17 cellular contexts compared by ENCODE assay signal in genomic region chr13:76229281-76229680, GRCh38.
"Had no signal": no experiment of that assay in that cellular context is flagged by ENCODE, and none has a peak within 500 bp of the region (broad histone marks: within the 10 kb centered on the region; RNA-seq: fewer than 3 reads in every experiment).

No MANE protein-coding gene starts in this region.

- H3K4me3 Mint-ChIP-seq: dendritic cell treated with granulocyte-macrophage colony-stimulating factor and Interleukin-4, amounts not matched to agents 40 ng/mL and 50 ng/mL, for 4 days; effector memory CD8-positive, alpha-beta T cell; naive thymus-derived CD8-positive, alpha-beta T cell had no signal

- H3K27ac ChIP-seq: epithelial cell of prostate, esophagus muscularis mucosa, gastroesophageal sphincter, left ventricle myocardium inferior, neutrophil, skin epidermis had no signal

- H3K4me1 ChIP-seq: gastroesophageal sphincter had no signal

- H3K36me3 ChIP-seq: esophagus muscularis mucosa, gastroesophageal sphincter, left ventricle myocardium inferior, neutrophil had no signal

- H3K27ac Mint-ChIP-seq: dendritic cell treated with granulocyte-macrophage colony-stimulating factor and Interleukin-4, amounts not matched to agents 40 ng/mL and 50 ng/mL, for 4 days; effector memory CD8-positive, alpha-beta T cell; naive thymus-derived CD8-positive, alpha-beta T cell had no signal

- H3K9me3 Mint-ChIP-seq: effector memory CD8-positive, alpha-beta T cell had no signal

- H3K36me3 Mint-ChIP-seq: naive thymus-derived CD8-positive, alpha-beta T cell had no signal

- H3K27me3 ChIP-seq: esophagus muscularis mucosa, gastroesophageal sphincter, neutrophil had no signal

- H3K9me3 ChIP-seq: esophagus muscularis mucosa, gastroesophageal sphincter, left ventricle myocardium inferior, neutrophil had no signal

- DNase-seq: effector memory CD8-positive, alpha-beta T cell; foreskin fibroblast; kidney; left cardiac atrium; left ventricle myocardium inferior; naive thymus-derived CD8-positive, alpha-beta T cell; stimulated activated CD4-positive, alpha-beta T cell treated with anti-CD3 and anti-CD28 coated beads, Interleukin-12 subunit alpha, Interleukin-12 subunit beta, amount 100 ng/mL, for 4 hours; stimulated activated naive CD4-positive, alpha-beta T cell treated with Interleukin-2 at 50 U/mL for 16 hours; trophoblast cell had no signal

- H3K4me1 Mint-ChIP-seq: naive thymus-derived CD8-positive, alpha-beta T cell had no signal

- ATAC-seq: effector memory CD8-positive, alpha-beta T cell; gastroesophageal sphincter; left cardiac atrium; naive thymus-derived CD8-positive, alpha-beta T cell; sciatic nerve had no signal

- H3K4me3 ChIP-seq: esophagus muscularis mucosa, gastroesophageal sphincter, left ventricle myocardium inferior, lung, skin epidermis had no signal
